In the genomic region with DNA sequence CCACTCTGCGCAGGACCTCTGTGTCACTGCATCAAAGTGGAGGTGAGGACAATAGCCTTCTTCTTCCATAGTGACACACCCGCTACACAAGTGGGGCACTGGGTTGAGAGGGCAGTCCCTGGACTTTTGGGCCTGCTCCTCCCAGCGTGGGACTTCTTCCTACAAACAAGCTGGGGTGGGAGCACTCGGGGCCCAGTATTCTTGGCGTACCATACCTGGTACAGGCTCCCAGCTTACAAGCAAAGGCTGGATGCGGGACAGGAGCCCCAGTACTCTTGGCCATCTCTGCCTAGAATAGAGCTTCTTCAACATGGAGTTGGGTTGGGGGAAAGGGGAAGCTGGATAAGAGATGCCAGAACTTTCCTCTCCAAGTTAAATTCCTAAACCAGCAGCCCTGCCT, we compare ENCODE assay signal across 4 cellular contexts.
"Had no signal": no experiment of that assay in that cellular context is flagged by ENCODE, and none has a peak within 500 bp of the region (broad histone marks: within the 10 kb centered on the region; RNA-seq: fewer than 3 reads in every experiment).

No MANE protein-coding gene starts in this region.

- ATAC-seq: GM23338 had no signal

- H3K4me3 Mint-ChIP-seq: GM23338, H9 had no signal

- DNase-seq: H9, HCEC 1CT, IMR-90 had no signal

- H3K4me1 Mint-ChIP-seq: GM23338, H9 had no signal

- H3K9me3 Mint-ChIP-seq: GM23338, H9 had no signal

- H3K4me3 ChIP-seq: GM23338 had no signal

- H3K27ac Mint-ChIP-seq: GM23338, H9 had no signal
